Comparison of ENCODE assay signal across 20 cellular contexts in the genomic region with DNA sequence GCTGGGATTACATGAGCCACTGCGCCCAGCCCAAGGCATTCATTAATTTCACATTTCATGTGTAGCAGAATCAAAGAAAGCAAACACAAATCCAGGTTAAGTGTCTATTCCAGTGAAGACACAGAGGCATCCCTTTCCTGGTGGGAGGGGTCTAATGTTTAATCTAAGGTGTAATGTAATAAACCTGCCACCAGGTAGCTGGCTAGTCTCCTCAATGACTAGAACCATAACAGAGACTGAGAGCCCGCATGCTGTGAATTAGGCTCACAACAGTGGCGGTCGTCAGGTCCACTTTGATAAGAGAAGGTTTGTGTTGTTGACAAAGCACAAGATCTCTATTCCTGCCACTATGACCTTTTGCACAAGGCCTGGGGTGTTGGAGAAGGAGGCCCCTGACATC.
DNase-seq lines count a peak whose midpoint lies in the region; ATAC-seq and TF ChIP-seq lines count a peak whose summit lies in the region.
"Had no signal": no experiment of that assay in that cellular context is flagged by ENCODE, and none has a peak within 500 bp of the region (broad histone marks: within the 10 kb centered on the region; RNA-seq: fewer than 3 reads in every experiment).

No MANE protein-coding gene starts in this region.

- no peaks in the 10 kb centered on the region for H3K36me3 ChIP-seq in HCT116 (ENCODE audit: control insufficient read depth in 1 of 2, insufficient read depth in 2 of 2, low read length in 2 of 2)
- H3K36me3 ChIP-seq in mesendoderm (ENCODE audit: control insufficient read depth, insufficient read depth, low read length), result no peaks in the 10 kb centered on the region
- H3K36me3 ChIP-seq: BE2C had no signal

- H3K27me3 ChIP-seq in HCT116 (ENCODE audit: insufficient read depth, low read length) (no peaks in the 10 kb centered on the region), mesendoderm (ENCODE audit: insufficient read depth, low read length, poor library complexity) (no peaks in the 10 kb centered on the region), dorsolateral prefrontal cortex (peaks cover 0 to 18% (median 0%) of the 10 kb centered on the region in 45 donors)
- H3K27me3 ChIP-seq: BE2C had no signal

- no peak overlapping the region for H4K5ac ChIP-seq in mesendoderm (ENCODE audit: low read length)

- no peak overlapping the region for H2BK5ac ChIP-seq in mesendoderm (ENCODE audit: low read length)

- H3K18ac ChIP-seq in mesendoderm (ENCODE audit: low read length), result no peak overlapping the region

- H3K4me1 ChIP-seq in HCT116 (ENCODE audit: control insufficient read depth in 1 of 2, insufficient read depth in 2 of 2, low read length in 2 of 2), result no peaks in the 10 kb centered on the region
- H3K4me1 ChIP-seq in mesendoderm (ENCODE audit: control insufficient read depth, low read depth, low read length), result peaks cover 9% of the 10 kb centered on the region
- H3K4me1 ChIP-seq: BE2C had no signal

- H3K79me2 ChIP-seq in HCT116 (ENCODE audit: insufficient read depth, low read length) (no peaks in the 10 kb centered on the region), mesendoderm (ENCODE audit: control insufficient read depth, insufficient read depth, low read length) (no peaks in the 10 kb centered on the region)

- WGBS in mesendoderm (ENCODE audit: extremely low coverage, insufficient coverage, low lambda C conversion rate), result no CpG with 5 or more reads among the region's 4 CpGs

- RAD21 ChIA-PET in HCT116 (lab: Charles Lee; ENCODE audit: low non-redundant PET in 1 of 2, low total read pairs in 2 of 2, uncharacterized antibody in 2 of 2, unreplicated experiment in 2 of 2), result no interaction called here

- DNase-seq in activated CD4-positive, CD25-positive, alpha-beta regulatory T cell treated with anti-CD3 and anti-CD28 coated beads, Interleukin-2, amount 50 U/mL, for 72 hours, result peak; percentile 7
- no peak for DNase-seq in activated CD4-positive, CD25-positive, alpha-beta regulatory T cell (lab: John Stamatoyannopoulos, UW)
- DNase-seq in HCT116 (ENCODE audit: low read depth, low spot score), result no peak
- peak; percentile 69 for DNase-seq in mesendoderm
- no peak for DNase-seq in NK-92 (lab: John Stamatoyannopoulos, UW; ENCODE audit: unreplicated experiment)
- DNase-seq in effector CD4-positive, alpha-beta T cell, result no peak
- DNase-seq in dorsolateral prefrontal cortex, result no peak
- DNase-seq: BE2C; CD4-positive, CD25-positive, alpha-beta regulatory T cell; DND-41; GM23248; KG1; NCI-H1092; NCI-H1436; NCI-H2029 treated with DMSO at 0.1 percent for 48 hours; NCI-H2171 treated with DMSO at 0.1 percent for 48 hours; NCI-H524 treated with DMSO at 0.1 percent for 48 hours; NCI-H82 had no signal

- no peak for TF ChIP-seq POLR2A in HCT116 (IDR thresholded peaks at IDR 0.05; ENCODE audit: borderline replicate concordance, extremely low read depth, insufficient read depth, insufficient read length)

- H3K56ac ChIP-seq in mesendoderm (ENCODE audit: low read length), result no peak overlapping the region

- H2BK15ac ChIP-seq in mesendoderm (replicated peaks; ENCODE audit: low read depth), result no peak overlapping the region

- no peaks in the 10 kb centered on the region for H4K20me1 ChIP-seq in HCT116 (ENCODE audit: insufficient read depth)

- intact Hi-C loops in HCT116 (cut with micrococcal nuclease) (no loop called here), dorsolateral prefrontal cortex (cut with DNase I) (no loop called here)

- no peaks in the 10 kb centered on the region for H3K79me1 ChIP-seq in mesendoderm (ENCODE audit: low read length)

- TF ChIP-seq RAD21 in HCT116 (IDR thresholded peaks at IDR 0.05; ENCODE audit: low read depth), result no peak

- no peak overlapping the region for H2BK120ac ChIP-seq in mesendoderm (ENCODE audit: low read depth, low read length)

- ATAC-seq in HCT116, result peak; percentile 67
- ATAC-seq: GM12878, Right ventricle myocardium inferior had no signal

- no peak overlapping the region for H3K23ac ChIP-seq in mesendoderm (ENCODE audit: low read length)

- no peaks in the 10 kb centered on the region for H3K9me3 ChIP-seq in HCT116 (ENCODE audit: control insufficient read depth in 1 of 2, insufficient read depth in 1 of 2, low read depth in 1 of 2, low read length in 2 of 2)
- H3K9me3 ChIP-seq: BE2C had no signal

- no peak overlapping the region for H3K27ac ChIP-seq in HCT116 (ENCODE audit: low read depth, low read length)
- no peak overlapping the region for H3K27ac ChIP-seq in mesendoderm (ENCODE audit: low read depth, low read length)
- H3K27ac ChIP-seq in dorsolateral prefrontal cortex, result no peak overlapping the region
- H3K27ac ChIP-seq: GM23248 had no signal

- CTCF ChIA-PET in HCT116 (lab: Charles Lee), result no interaction called here

- H3K9me2 ChIP-seq in HCT116 (ENCODE audit: insufficient read depth), result no peaks in the 10 kb centered on the region

- no peak overlapping the region for H3K4me2 ChIP-seq in HCT116 (ENCODE audit: low read length)
- no peak overlapping the region for H3K4me2 ChIP-seq in mesendoderm (ENCODE audit: low read length)

- H3K9ac ChIP-seq in HCT116 (ENCODE audit: low read length) (no peak overlapping the region), mesendoderm (ENCODE audit: low read length) (no peak overlapping the region)
- H3K9ac ChIP-seq: GM23248 had no signal

- no peak overlapping the region for H3K4ac ChIP-seq in mesendoderm (ENCODE audit: low read depth, low read length)

- no peak overlapping the region for H4K8ac ChIP-seq in mesendoderm (ENCODE audit: low read depth, low read length)

- H3K4me3 ChIP-seq in HCT116 (replicated peaks in 1 of 2; ENCODE audit: low read depth in 1 of 2, low read length in 2 of 2), result no peak overlapping the region
- no peak overlapping the region for H3K4me3 ChIP-seq in mesendoderm (ENCODE audit: low read length)
- H3K4me3 ChIP-seq in dorsolateral prefrontal cortex, result no peak overlapping the region
- H3K4me3 ChIP-seq: GM12878, GM23248 had no signal

- BruUV-seq in HCT116 (replicated peaks; lab: Mats Ljungman, UMichigan), result no TSS peak

- no peak overlapping the region for H2AFZ ChIP-seq in HCT116 (ENCODE audit: low read depth, low read length, poor library complexity, severe bottlenecking)
- H2AFZ ChIP-seq: GM23248 had no signal

- TF ChIP-seq CTCF in HCT116 (IDR thresholded peaks at IDR 0.05 in 2 of 3, conservative IDR thresholded peaks at IDR 0.05 in 1 of 3; ENCODE audit: borderline replicate concordance in 1 of 3, insufficient read depth in 1 of 3, low read depth in 2 of 3, low read length in 2 of 3), result 0 out of 6 replicates have a peak, but pooled peaks of 1 of the 3 experiments have one; percentile 6
- no peak for TF ChIP-seq CTCF in dorsolateral prefrontal cortex (IDR thresholded peaks at IDR 0.05 in 54 of 56, conservative IDR thresholded peaks at IDR 0.05 in 2 of 56; ENCODE audit: low read depth in 1 of 56, partially characterized antibody in 56 of 56)

- H2AK5ac ChIP-seq in mesendoderm (ENCODE audit: low read length), result no peak overlapping the region

- POLR2A ChIA-PET in HCT116 (lab: Charles Lee), result no interaction called here

TF ChIP-seq in HCT116, 20 proteins besides CTCF, POLR2A, EP300 and RAD21:
- TF ChIP-seq EGR1 (IDR thresholded peaks at IDR 0.05; ENCODE audit: low read depth), result no peak
- no peak for TF ChIP-seq ZFX (IDR thresholded peaks at IDR 0.05)

Comparison
In these comparisons a context has a peak if more than half of its experiments do, and no peak if none do; other contexts are left out.
1. DNase-seq: peak in activated CD4-positive, CD25-positive, alpha-beta regulatory T cell treated with anti-CD3 and anti-CD28 coated beads, Interleukin-2, amount 50 U/mL, for 72 hours (single experiment) and mesendoderm (single experiment); none in activated CD4-positive, CD25-positive, alpha-beta regulatory T cell (0 of 4), HCT116 (single experiment), NK-92 (single experiment), effector CD4-positive, alpha-beta T cell (single experiment) and dorsolateral prefrontal cortex (0 of 10).